25 cellular contexts compared by ENCODE assay signal in genomic region chr15:63283126-63283525, GRCh38. TPM values are rescaled to one million over a fixed set of nuclear protein-coding genes. Genes with fewer than 3 reads are reported as not detected.
DNase-seq lines count a peak whose midpoint lies in the region; ATAC-seq and TF ChIP-seq lines count a peak whose summit lies in the region.
"Had no signal": no experiment of that assay in that cellular context is flagged by ENCODE, and none has a peak within 500 bp of the region (broad histone marks: within the 10 kb centered on the region; RNA-seq: fewer than 3 reads in every experiment).

No MANE protein-coding gene starts in this region.

- no peak overlapping the region for H3K27ac Mint-ChIP-seq in naive thymus-derived CD4-positive, alpha-beta T cell
- H3K27ac Mint-ChIP-seq: activated CD8-positive, alpha-beta T cell treated with anti-CD3 and anti-CD28 coated beads, Interleukin-2, amount 10 ng/mL, durations not matched to agents 7 days and 5 days; endodermal cell; HFFc6; natural killer cell treated with Interleukin-12 subunit alpha and Interleukin-12 subunit beta and Interleukin-15 and Interleukin-18, amount 100 ng/mL, for 72 hours had no signal

- DNase-seq in CD1c-positive myeloid dendritic cell (ENCODE audit: extremely low spot score) (peak; percentile 92), NOMO-1 treated with DMSO at 0.1 percent for 48 hours (lab: John Stamatoyannopoulos, UW; ENCODE audit: unreplicated experiment) (peak; percentile 12), cardiac septum (ENCODE audit: low spot score) (peak; percentile 87), NCI-H748 treated with DMSO at 0.1 percent for 48 hours (lab: John Stamatoyannopoulos, UW) (no peak), DMS53 (lab: John Stamatoyannopoulos, UW) (no peak), sigmoid colon (no peak)
- DNase-seq in naive thymus-derived CD4-positive, alpha-beta T cell = no peak
- DNase-seq: activated CD4-positive, alpha-beta T cell treated with anti-CD3 and anti-CD28 coated beads for 1 hour; activated CD8-positive, alpha-beta T cell treated with anti-CD3 and anti-CD28 coated beads, Interleukin-2, amount 10 ng/mL, durations not matched to agents 7 days and 5 days; activated gamma-delta T cell treated with Interleukin-2 at 50 U/mL for 16 hours; CD4-positive, CD25-positive, alpha-beta regulatory T cell; colonic mucosa; endodermal cell; HFFc6; mesendoderm; NCI-H2081 treated with DMSO at 0.1 percent for 48 hours; NK-92 treated with Interleukin-12 subunit alpha and Interleukin-12 subunit beta, amount 100 ng/mL, for 24 hours; ovary; RPMI8226; stimulated activated CD8-positive, alpha-beta memory T cell treated with anti-CD3 and anti-CD28 coated beads, Interleukin-4, amount 100 ng/mL, for 48 hours; SW 1271 had no signal

- intact Hi-C loops in cardiac septum (cut with DNase I) = no loop called here
- intact Hi-C loops in naive thymus-derived CD4-positive, alpha-beta T cell (cut with micrococcal nuclease) = loop anchor here in 1 of 2 donors (10.0 kb wide), 1 partner anchor 312 kb away; the partner anchor contains the start of gene FBXL22
- intact Hi-C loops in sigmoid colon (cut with DNase I) = no loop called here

- no peak for TF ChIP-seq POLR2A in sigmoid colon (IDR thresholded peaks at IDR 0.05)

- no peak for TF ChIP-seq CTCF in sigmoid colon (IDR thresholded peaks at IDR 0.05)

- CTCF ChIA-PET in naive thymus-derived CD4-positive, alpha-beta T cell (lab: Charles Lee) = no interaction called here

- H3K9me3 Mint-ChIP-seq in naive thymus-derived CD4-positive, alpha-beta T cell = no peaks in the 10 kb centered on the region
- H3K9me3 Mint-ChIP-seq: CD4-positive, CD25-positive, alpha-beta regulatory T cell; endodermal cell; HFFc6; natural killer cell treated with Interleukin-12 subunit alpha and Interleukin-12 subunit beta and Interleukin-15 and Interleukin-18, amount 100 ng/mL, for 72 hours had no signal

- TF ChIP-seq EP300 in sigmoid colon (IDR thresholded peaks at IDR 0.05) = no peak

- H3K4me1 Mint-ChIP-seq in naive thymus-derived CD4-positive, alpha-beta T cell = peaks cover 5 to 26% (median 15%) of the 10 kb centered on the region in 7 donors

- H3K9me3 ChIP-seq in naive thymus-derived CD4-positive, alpha-beta T cell (ENCODE audit: control insufficient read depth in 2 of 3, low read length in 3 of 3) = no peaks in the 10 kb centered on the region
- H3K9me3 ChIP-seq in sigmoid colon = no peaks in the 10 kb centered on the region
- H3K9me3 ChIP-seq: colonic mucosa, gastroesophageal sphincter, ovary had no signal

- peaks cover 0 to 22% (median 0%) of the 10 kb centered on the region in 3 experiments for H3K36me3 ChIP-seq in naive thymus-derived CD4-positive, alpha-beta T cell (ENCODE audit: control insufficient read depth in 2 of 3, insufficient read depth in 3 of 3, low read length in 3 of 3)
- peaks cover 0 to 59% (median 9%) of the 10 kb centered on the region in 4 donors for H3K36me3 ChIP-seq in sigmoid colon
- H3K36me3 ChIP-seq: colonic mucosa, ovary had no signal

- POLR2A ChIA-PET in naive thymus-derived CD4-positive, alpha-beta T cell (lab: Charles Lee) = interaction anchor here (1.6 kb wide), 1 partner anchor 24 kb away, joined by 4 read pairs; no protein-coding TSS in a partner anchor

- H3K36me3 Mint-ChIP-seq in naive thymus-derived CD4-positive, alpha-beta T cell = peaks cover 0 to 28% (median 7%) of the 10 kb centered on the region in 5 donors

- H3K4me3 Mint-ChIP-seq in naive thymus-derived CD4-positive, alpha-beta T cell = no peak overlapping the region
- H3K4me3 Mint-ChIP-seq: activated CD8-positive, alpha-beta T cell treated with anti-CD3 and anti-CD28 coated beads, Interleukin-2, amount 10 ng/mL, durations not matched to agents 7 days and 5 days; CD4-positive, CD25-positive, alpha-beta regulatory T cell; endodermal cell; HFFc6; natural killer cell treated with Interleukin-12 subunit alpha and Interleukin-12 subunit beta and Interleukin-15 and Interleukin-18, amount 100 ng/mL, for 72 hours had no signal

- H3K27me3 Mint-ChIP-seq in naive thymus-derived CD4-positive, alpha-beta T cell = no peaks in the 10 kb centered on the region
- H3K27me3 Mint-ChIP-seq: CD4-positive, CD25-positive, alpha-beta regulatory T cell; natural killer cell treated with Interleukin-12 subunit alpha and Interleukin-12 subunit beta and Interleukin-15 and Interleukin-18, amount 100 ng/mL, for 72 hours had no signal

- no peak overlapping the region for H3K4me3 ChIP-seq in naive thymus-derived CD4-positive, alpha-beta T cell (ENCODE audit: low read length)
- H3K4me3 ChIP-seq in sigmoid colon = no peak overlapping the region
- H3K4me3 ChIP-seq: colonic mucosa, gastroesophageal sphincter, ovary had no signal

- H3K27me3 ChIP-seq in naive thymus-derived CD4-positive, alpha-beta T cell (ENCODE audit: control insufficient read depth in 2 of 2, insufficient read depth in 2 of 2, low read length in 2 of 2) = no peaks in the 10 kb centered on the region
- no peaks in the 10 kb centered on the region for H3K27me3 ChIP-seq in sigmoid colon
- H3K27me3 ChIP-seq: colonic mucosa, gastroesophageal sphincter, ovary had no signal

- WGBS in sigmoid colon, 2 donors = 86 to 90% methylated on average over 9 of the region's 9 CpGs

- H3K4me1 ChIP-seq in naive thymus-derived CD4-positive, alpha-beta T cell (ENCODE audit: control insufficient read depth in 2 of 2, insufficient read depth in 2 of 2, low read length in 2 of 2) = peaks cover 1 to 5% of the 10 kb centered on the region in 2 donors
- H3K4me1 ChIP-seq in sigmoid colon = peaks cover 0 to 6% (median 3%) of the 10 kb centered on the region in 4 donors
- H3K4me1 ChIP-seq: colonic mucosa had no signal

- no peak overlapping the region for H3K27ac ChIP-seq in naive thymus-derived CD4-positive, alpha-beta T cell (ENCODE audit: low read depth, low read length)
- no peak overlapping the region for H3K27ac ChIP-seq in sigmoid colon
- H3K27ac ChIP-seq: colonic mucosa, gastroesophageal sphincter, ovary had no signal

- peak; percentile 71 for ATAC-seq in naive thymus-derived CD4-positive, alpha-beta T cell
- ATAC-seq in HG02759 (IDR thresholded peaks at IDR 0.05; ENCODE audit: unreplicated experiment) = no peak
- ATAC-seq: activated CD8-positive, alpha-beta T cell treated with anti-CD3 and anti-CD28 coated beads, Interleukin-2, amount 10 ng/mL, durations not matched to agents 7 days and 5 days; gastroesophageal sphincter; natural killer cell treated with Interleukin-12 subunit alpha and Interleukin-12 subunit beta and Interleukin-15 and Interleukin-18, amount 100 ng/mL, for 72 hours; sciatic nerve had no signal

RNA-seq across cellular contexts. Expression of gene APH1B, which starts 5.7 kb away (rescaled TPM):
- total RNA-seq in cardiac septum (7.7 TPM), sigmoid colon (10 to 100 TPM in 2 of 4 donors, 1 to 10 TPM in 2; 7.9 to 11.0 (median 9.9) TPM)
- total RNA-seq in naive thymus-derived CD4-positive, alpha-beta T cell = 10 to 100 TPM in 4 of 5 experiments, 1 to 10 TPM in 1; 9.9 to 29.9 (median 17.6) TPM
- polyA plus RNA-seq in naive thymus-derived CD4-positive, alpha-beta T cell = 10 to 100 TPM; 10.9 to 11.4 TPM
- 1 to 10 TPM; 1.8 to 6.9 (median 5.9) TPM for polyA plus RNA-seq in sigmoid colon

Comparison
In these comparisons a context has a peak if more than half of its experiments do, and no peak if none do; other contexts are left out.
1. DNase-seq: peak in CD1c-positive myeloid dendritic cell (single experiment), NOMO-1 treated with DMSO at 0.1 percent for 48 hours (single experiment) and cardiac septum (single experiment); none in naive thymus-derived CD4-positive, alpha-beta T cell (0 of 9), NCI-H748 treated with DMSO at 0.1 percent for 48 hours (single experiment), DMS53 (single experiment) and sigmoid colon (single experiment).